Comparison of ENCODE assay signal across 10 cellular contexts in genomic region chr6:160494576-160494975, GRCh38.
"Had no signal": no experiment of that assay in that cellular context is flagged by ENCODE, and none has a peak within 500 bp of the region (broad histone marks: within the 10 kb centered on the region; RNA-seq: fewer than 3 reads in every experiment).

No MANE protein-coding gene starts in this region.

- H2AFZ ChIP-seq: GM23248 had no signal

- ATAC-seq: HCT116, K562 had no signal

- H3K9ac ChIP-seq: GM23248 had no signal

- H3K9me3 ChIP-seq: HAP-1 had no signal

- H3K36me3 ChIP-seq: HAP-1 had no signal

- H3K4me3 ChIP-seq: GM23248, HAP-1, K562 had no signal

- H3K27ac ChIP-seq: GM23248, HL-60 had no signal

- DNase-seq: GM23248, GOT3, H7, HFFc6, IMR-90, KG1 had no signal
